9 cellular contexts compared by ENCODE assay signal in genomic region chr4:51831133-51831532, GRCh38. TPM values are rescaled to one million over a fixed set of nuclear protein-coding genes. Genes with fewer than 3 reads are reported as not detected.
A peak's percentile ranks its signal among the peaks of the same experiment; 100 is the strongest.
DNase-seq lines count a peak whose midpoint lies in the region; ATAC-seq, FAIRE-seq and TF ChIP-seq lines count a peak whose summit lies in the region.
"Had no signal": no experiment of that assay in that cellular context is flagged by ENCODE, and none has a peak within 500 bp of the region (broad histone marks: within the 10 kb centered on the region; RNA-seq: fewer than 3 reads in every experiment).

No MANE protein-coding gene starts in this region.

- no peak overlapping the region for H3K27ac ChIP-seq in DND-41 (ENCODE audit: low read length)
- H3K27ac ChIP-seq in coronary artery: no peak overlapping the region
- no peak overlapping the region for H3K27ac ChIP-seq in lung (ENCODE audit: low read depth in 1 of 2, low read length in 1 of 2)

- H3K79me2 ChIP-seq in DND-41 (ENCODE audit: insufficient read depth, low read length): no peaks in the 10 kb centered on the region

- H4K20me1 ChIP-seq in DND-41 (ENCODE audit: insufficient read depth, low read length): no peaks in the 10 kb centered on the region

- 26 to 28% methylated on average over 3 of the region's 3 CpGs for WGBS in lung, 2 donors

- H3K9me3 ChIP-seq in DND-41 (ENCODE audit: insufficient read depth, low read length, severe bottlenecking) (no peaks in the 10 kb centered on the region), lung (ENCODE audit: control insufficient read depth in 2 of 2, insufficient read depth in 1 of 2, low read length in 1 of 2) (no peaks in the 10 kb centered on the region)

- H3K9me3 Mint-ChIP-seq in activated CD4-positive, alpha-beta T cell treated with anti-CD3 and anti-CD28 coated beads for 36 hours (ENCODE audit: low read depth): no peaks in the 10 kb centered on the region

- H3K4me1 ChIP-seq in DND-41 (ENCODE audit: insufficient read depth, low read length) (no peaks in the 10 kb centered on the region), lung (ENCODE audit: control insufficient read depth in 2 of 2, insufficient read depth in 2 of 2, low read length in 2 of 2) (no peaks in the 10 kb centered on the region)

- peaks cover 1% of the 10 kb centered on the region for H3K4me1 Mint-ChIP-seq in activated CD4-positive, alpha-beta T cell treated with anti-CD3 and anti-CD28 coated beads for 36 hours

- POLR2A ChIA-PET in activated CD4-positive, alpha-beta T cell treated with anti-CD3 and anti-CD28 coated beads for 36 hours (lab: Charles Lee): no interaction called here

- CTCF ChIA-PET in activated CD4-positive, alpha-beta T cell treated with anti-CD3 and anti-CD28 coated beads for 36 hours (lab: Charles Lee): interaction anchor here (1.6 kb wide), 1 partner anchor 184 kb away, joined by 3 read pairs; no protein-coding TSS in a partner anchor

- no peak overlapping the region for H3K9ac ChIP-seq in DND-41 (ENCODE audit: low read depth, low read length)

- TF ChIP-seq CTCF in DND-41 (IDR thresholded peaks at IDR 0.05; ENCODE audit: borderline replicate concordance, extremely low read depth, low read length, poor library complexity, severe bottlenecking) (peak; percentile 69), coronary artery (IDR thresholded peaks at IDR 0.05) (peak; percentile 35), lung (IDR thresholded peaks at IDR 0.05; ENCODE audit: control extremely low read depth, extremely low read depth) (peak; percentile 55)

- H3K4me3 Mint-ChIP-seq in activated CD4-positive, alpha-beta T cell treated with anti-CD3 and anti-CD28 coated beads for 36 hours: no peak overlapping the region
- H3K4me3 Mint-ChIP-seq: activated naive CD8-positive, alpha-beta T cell had no signal

- DNase-seq in DND-41: peak; percentile 45
- DNase-seq in NAMALWA (ENCODE audit: low spot score): peak; percentile 68
- DNase-seq in activated CD4-positive, alpha-beta T cell treated with anti-CD3 and anti-CD28 coated beads for 36 hours: peak; percentile 80
- no peak for DNase-seq in coronary artery (ENCODE audit: low spot score)
- peak; percentile 63 for DNase-seq in lung (ENCODE audit: low spot score)
- peak; percentile 21 to 47 for DNase-seq in stimulated activated CD8-positive, alpha-beta memory T cell treated with anti-CD3 and anti-CD28 coated beads, Interleukin-4, amount 100 ng/mL, for 4 hours (ENCODE audit: low read depth in 2 of 2, low spot score in 1 of 2)
- no peak for DNase-seq in HTR-8/SVneo (ENCODE audit: insufficient read length, low spot score)

- peaks cover 9% of the 10 kb centered on the region for H3K27me3 Mint-ChIP-seq in activated CD4-positive, alpha-beta T cell treated with anti-CD3 and anti-CD28 coated beads for 36 hours

- H2AFZ ChIP-seq in DND-41 (ENCODE audit: low read depth, low read length): no peak overlapping the region

- no peak for FAIRE-seq in HTR-8/SVneo (lab: Jason Lieb, UNC)

- H3K27me3 ChIP-seq in DND-41 (ENCODE audit: insufficient read depth, low read length, poor library complexity): no peaks in the 10 kb centered on the region
- H3K27me3 ChIP-seq in lung (ENCODE audit: control insufficient read depth, insufficient read depth): no peaks in the 10 kb centered on the region

- no peak overlapping the region for H3K4me3 ChIP-seq in DND-41 (ENCODE audit: low read depth in 1 of 2, low read length in 2 of 2)
- no peak overlapping the region for H3K4me3 ChIP-seq in coronary artery
- no peak overlapping the region for H3K4me3 ChIP-seq in lung

- no peaks in the 10 kb centered on the region for H3K36me3 Mint-ChIP-seq in activated CD4-positive, alpha-beta T cell treated with anti-CD3 and anti-CD28 coated beads for 36 hours (ENCODE audit: low read depth)
- H3K36me3 Mint-ChIP-seq: activated naive CD8-positive, alpha-beta T cell had no signal

- H3K36me3 ChIP-seq in DND-41 (ENCODE audit: insufficient read depth, low read length): no peaks in the 10 kb centered on the region
- no peaks in the 10 kb centered on the region for H3K36me3 ChIP-seq in lung (ENCODE audit: control insufficient read depth in 2 of 2, insufficient read depth in 2 of 2, low read length in 2 of 2)

- H3K4me2 ChIP-seq in DND-41 (ENCODE audit: insufficient read depth, low read length): no peak overlapping the region

- intact Hi-C loops in activated CD4-positive, alpha-beta T cell treated with anti-CD3 and anti-CD28 coated beads for 36 hours (cut with DNase I, micrococcal nuclease): loop anchor here (1.0 kb wide), 1 partner anchor 195 kb away; no protein-coding TSS in a partner anchor

- no peak overlapping the region for H3K27ac Mint-ChIP-seq in activated CD4-positive, alpha-beta T cell treated with anti-CD3 and anti-CD28 coated beads for 36 hours
- H3K27ac Mint-ChIP-seq: activated naive CD8-positive, alpha-beta T cell had no signal

- ATAC-seq in DND-41 (ENCODE audit: insufficient read depth, low read depth): peak; percentile 69; the same call in 2 of the 3 replicates
- peak; percentile 81 for ATAC-seq in GM21447 (IDR thresholded peaks at IDR 0.05; ENCODE audit: unreplicated experiment)
- ATAC-seq in activated CD4-positive, alpha-beta T cell treated with anti-CD3 and anti-CD28 coated beads for 36 hours: no peak
- ATAC-seq in lung (ENCODE audit: insufficient read depth, low FRiP score): peak; percentile 43

RNA-seq across cellular contexts. Expression of gene DCUN1D4, which starts 11.8 kb away (rescaled TPM):
- 10 to 100 TPM; 31.2 to 41.2 TPM for total RNA-seq in activated CD4-positive, alpha-beta T cell treated with anti-CD3 and anti-CD28 coated beads for 36 hours
- total RNA-seq in lung: 10 to 100 TPM; 26.0 to 43.9 TPM
- 10 to 100 TPM in 1 of 2 donors, 1 to 10 TPM in 1; 8.8 to 10.7 TPM for polyA plus RNA-seq in lung

Comparison
In these comparisons a context has a peak if more than half of its experiments do, and no peak if none do; other contexts are left out.
1. DNase-seq: peak in DND-41 (single experiment), NAMALWA (single experiment), activated CD4-positive, alpha-beta T cell treated with anti-CD3 and anti-CD28 coated beads for 36 hours (single experiment), lung (single experiment) and stimulated activated CD8-positive, alpha-beta memory T cell treated with anti-CD3 and anti-CD28 coated beads, Interleukin-4, amount 100 ng/mL, for 4 hours (2 of 2); none in coronary artery (single experiment) and HTR-8/SVneo (single experiment).
2. Peak in every context shown above with its lines, with median percentiles within 50 percentile points of each other: CTCF ChIP-seq.